ENCODE assay signal across 8 cellular contexts in the genomic region with DNA sequence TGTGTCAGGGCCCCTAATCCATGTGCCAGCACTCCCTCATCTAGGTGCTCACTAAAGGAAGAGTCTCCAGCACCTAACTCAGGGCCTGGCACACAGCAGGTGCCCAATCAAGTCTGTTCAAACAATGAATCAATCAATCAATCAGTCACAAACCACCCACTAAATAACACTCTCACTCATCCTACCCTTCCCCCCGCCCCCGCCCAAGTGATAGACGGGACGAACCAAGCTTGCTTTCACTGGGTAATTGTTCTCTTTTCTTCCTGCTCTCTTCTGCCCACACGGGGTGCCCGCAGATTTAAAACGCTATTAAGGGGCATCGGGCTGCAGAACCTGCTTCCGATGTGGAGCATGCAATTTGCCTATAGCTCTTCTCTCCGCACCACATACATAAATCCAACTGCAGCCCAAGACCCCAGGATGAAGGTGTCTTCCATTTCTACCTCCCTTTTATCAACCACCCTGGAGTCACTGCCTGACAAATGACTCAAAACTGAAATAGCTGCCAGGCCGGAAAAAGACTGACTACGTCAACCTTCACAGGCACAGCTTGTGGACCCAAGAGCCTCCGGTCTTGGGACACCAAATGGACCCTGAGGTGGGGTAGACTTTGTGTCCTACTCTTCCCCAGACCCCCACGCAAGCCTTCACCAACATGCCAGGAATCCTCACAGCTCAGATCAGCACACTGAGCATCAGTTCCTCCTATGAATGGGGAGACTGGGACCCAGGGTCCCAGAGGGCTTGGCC. TPM values are rescaled to one million over a fixed set of nuclear protein-coding genes. Genes with fewer than 3 reads are reported as not detected.
DNase-seq lines count a peak whose midpoint lies in the region; ATAC-seq and TF ChIP-seq lines count a peak whose summit lies in the region.

No MANE protein-coding gene starts in this region.

- H3K4me1 ChIP-seq in BLaER1 treated with 17β-estradiol and CSF1 and Interleukin-3, amounts not matched to agents 10 nM and 100 nM, result peaks cover 24 to 48% (median 43%) of the 10 kb centered on the region in 10 experiments
- H3K4me1 ChIP-seq in Peyer's patch (peaks cover 0 to 27% (median 6%) of the 10 kb centered on the region in 4 donors), trophoblast cell (ENCODE audit: control insufficient read depth in 1 of 2, insufficient read depth in 2 of 2, low read length in 2 of 2) (peaks cover 13 to 29% of the 10 kb centered on the region in 2 experiments)
- H3K4me1 ChIP-seq in effector memory CD4-positive, alpha-beta T cell (ENCODE audit: control insufficient read depth, insufficient read depth, low read length, poor library complexity, severe bottlenecking), result peaks cover 23% of the 10 kb centered on the region

- TF ChIP-seq POLR2A in Peyer's patch (IDR thresholded peaks at IDR 0.05), result no peak

- DNase-seq in Peyer's patch (no peak), trophoblast cell (no peak), omental fat pad (ENCODE audit: low spot score) (no peak), epidermal melanocyte (ENCODE audit: insufficient read length, low spot score) (no peak), NCI-H1930 (lab: John Stamatoyannopoulos, UW) (no peak), left colon (no peak)
- DNase-seq in effector memory CD4-positive, alpha-beta T cell, result no peak

- no peak overlapping the region for H3K23ac ChIP-seq in trophoblast cell (ENCODE audit: low read length)

- H2AK5ac ChIP-seq in trophoblast cell (ENCODE audit: low read length), result no peak overlapping the region

- TF ChIP-seq CTCF in Peyer's patch (IDR thresholded peaks at IDR 0.05) (no peak), omental fat pad (IDR thresholded peaks at IDR 0.05) (no peak)

- peaks cover 0 to 61% (median 40%) of the 10 kb centered on the region in 11 experiments; a peak in 17 of 22 replicates for H4K20me1 ChIP-seq in BLaER1 treated with 17β-estradiol and CSF1 and Interleukin-3, amounts not matched to agents 10 nM and 100 nM

- H3K9ac ChIP-seq in BLaER1 treated with 17β-estradiol and CSF1 and Interleukin-3, amounts not matched to agents 10 nM and 100 nM, result peak overlapping the region in 10 of 11 experiments; percentile 90 to 97 (median 96); a peak in 18 of 22 replicates
- no peak overlapping the region for H3K9ac ChIP-seq in trophoblast cell (ENCODE audit: low read length)

- no peak overlapping the region for H2BK12ac ChIP-seq in trophoblast cell (ENCODE audit: low read length)

- H3K4me3 ChIP-seq in BLaER1 treated with 17β-estradiol and CSF1 and Interleukin-3, amounts not matched to agents 10 nM and 100 nM, result peak overlapping the region; percentile 86 to 100 (median 96); a peak in 19 of 20 replicates
- H3K4me3 ChIP-seq in Peyer's patch, result peak overlapping the region; percentile 72 to 98 (median 84)
- H3K4me3 ChIP-seq in effector memory CD4-positive, alpha-beta T cell (ENCODE audit: insufficient read depth, low read depth, low read length, poor library complexity, severe bottlenecking), result peak overlapping the region; percentile 93
- no peak overlapping the region for H3K4me3 ChIP-seq in trophoblast cell (ENCODE audit: low read depth, low read length)

- no peak overlapping the region for H2BK120ac ChIP-seq in trophoblast cell (ENCODE audit: insufficient read depth, low read length, poor library complexity)

- peak overlapping the region; percentile 45 for H3K4ac ChIP-seq in trophoblast cell (ENCODE audit: low read depth, low read length)

- intact Hi-C loops in left colon (cut with DNase I, micrococcal nuclease), result no loop called here

- no peak overlapping the region for H4K12ac ChIP-seq in trophoblast cell (ENCODE audit: low read depth, low read length)

- H3K79me2 ChIP-seq in trophoblast cell (ENCODE audit: control insufficient read depth, insufficient read depth, low read length, poor library complexity), result peaks cover 6% of the 10 kb centered on the region

- no peak overlapping the region for H4K91ac ChIP-seq in trophoblast cell (ENCODE audit: low read depth, low read length)

- peaks cover 9% of the 10 kb centered on the region for H3K79me1 ChIP-seq in trophoblast cell (ENCODE audit: low read length)

- no peak overlapping the region for H2BK5ac ChIP-seq in trophoblast cell (ENCODE audit: low read depth, low read length, poor library complexity)

- peak overlapping the region; percentile 34 for H3K18ac ChIP-seq in trophoblast cell (ENCODE audit: low read length)

- no peak overlapping the region for H3K14ac ChIP-seq in trophoblast cell (ENCODE audit: low read length)

- peaks cover 0 to 9% (median 0%) of the 10 kb centered on the region in 11 experiments; a peak in 1 of 22 replicates for H3K36me3 ChIP-seq in BLaER1 treated with 17β-estradiol and CSF1 and Interleukin-3, amounts not matched to agents 10 nM and 100 nM
- no peaks in the 10 kb centered on the region for H3K36me3 ChIP-seq in Peyer's patch
- no peaks in the 10 kb centered on the region for H3K36me3 ChIP-seq in effector memory CD4-positive, alpha-beta T cell (ENCODE audit: control insufficient read depth, insufficient read depth, low read length)
- H3K36me3 ChIP-seq in trophoblast cell (ENCODE audit: control insufficient read depth in 1 of 2, insufficient read depth in 2 of 2, low read length in 2 of 2), result no peaks in the 10 kb centered on the region

- peaks cover 0 to 8% (median 0%) of the 10 kb centered on the region in 11 experiments; a peak in 3 of 22 replicates for H3K9me3 ChIP-seq in BLaER1 treated with 17β-estradiol and CSF1 and Interleukin-3, amounts not matched to agents 10 nM and 100 nM (replicated peaks in 1 of 11)
- peaks cover 0 to 4% (median 0%) of the 10 kb centered on the region in 4 donors for H3K9me3 ChIP-seq in Peyer's patch
- H3K9me3 ChIP-seq in effector memory CD4-positive, alpha-beta T cell (ENCODE audit: control insufficient read depth, low read length), result no peaks in the 10 kb centered on the region
- H3K9me3 ChIP-seq in trophoblast cell (ENCODE audit: insufficient read depth, low read depth, low read length), result no peaks in the 10 kb centered on the region

- WGBS in trophoblast cell (ENCODE audit: extremely low coverage, insufficient coverage, insufficient read length), result 100% methylated on average over 1 of the region's 14 CpGs

- no peaks in the 10 kb centered on the region for H3K27me3 ChIP-seq in BLaER1 treated with 17β-estradiol and CSF1 and Interleukin-3, amounts not matched to agents 10 nM and 100 nM
- no peaks in the 10 kb centered on the region for H3K27me3 ChIP-seq in Peyer's patch
- H3K27me3 ChIP-seq in effector memory CD4-positive, alpha-beta T cell (replicated peaks; ENCODE audit: control insufficient read depth, insufficient read depth, low read length, poor library complexity, severe bottlenecking), result no peaks in the 10 kb centered on the region
- no peaks in the 10 kb centered on the region for H3K27me3 ChIP-seq in trophoblast cell (ENCODE audit: insufficient read depth, low read length)

- peak overlapping the region in 9 of 11 experiments; percentile 86 to 92 (median 90); a peak in 12 of 22 replicates for H3K27ac ChIP-seq in BLaER1 treated with 17β-estradiol and CSF1 and Interleukin-3, amounts not matched to agents 10 nM and 100 nM
- H3K27ac ChIP-seq in Peyer's patch (no peak overlapping the region), trophoblast cell (ENCODE audit: low read depth, low read length) (no peak overlapping the region)
- peak overlapping the region; percentile 78 for H3K27ac ChIP-seq in effector memory CD4-positive, alpha-beta T cell (ENCODE audit: insufficient read depth, low read length, poor library complexity, severe bottlenecking)

- H2AFZ ChIP-seq in trophoblast cell (ENCODE audit: insufficient read depth, low read length, poor library complexity), result no peak overlapping the region

- no peak overlapping the region for H4K8ac ChIP-seq in trophoblast cell (ENCODE audit: low read depth, low read length)

- peak overlapping the region; percentile 89 to 98 (median 95) for H3K4me2 ChIP-seq in BLaER1 treated with 17β-estradiol and CSF1 and Interleukin-3, amounts not matched to agents 10 nM and 100 nM
- H3K4me2 ChIP-seq in trophoblast cell (ENCODE audit: low read length), result peak overlapping the region; percentile 95

- ATAC-seq in omental fat pad (ENCODE audit: low FRiP score) (no peak), left colon (no peak)

RNA-seq across cellular contexts. Expression of gene KLHL25, which starts 1.7 kb away (rescaled TPM):
- total RNA-seq in Peyer's patch (10 to 100 TPM in 3 of 4 donors, 1 to 10 TPM in 1; 9.9 to 23.6 (median 17.2) TPM), omental fat pad (10 to 100 TPM; 12.0 to 45.8 (median 22.3) TPM), left colon (1 to 10 TPM; 6.0 to 6.8 TPM)
- 3.9 and 4.1 TPM in 2 replicates for polyA plus RNA-seq in trophoblast cell (2013)

Comparison
In these comparisons a context has a peak if more than half of its experiments do, and no peak if none do; other contexts are left out.
1. H3K27ac ChIP-seq: peak in BLaER1 treated with 17β-estradiol and CSF1 and Interleukin-3, amounts not matched to agents 10 nM and 100 nM (9 of 11) and effector memory CD4-positive, alpha-beta T cell (single experiment); none in Peyer's patch (0 of 4) and trophoblast cell (single experiment).